Comparison of ENCODE assay signal across 22 cellular contexts in the genomic region with DNA sequence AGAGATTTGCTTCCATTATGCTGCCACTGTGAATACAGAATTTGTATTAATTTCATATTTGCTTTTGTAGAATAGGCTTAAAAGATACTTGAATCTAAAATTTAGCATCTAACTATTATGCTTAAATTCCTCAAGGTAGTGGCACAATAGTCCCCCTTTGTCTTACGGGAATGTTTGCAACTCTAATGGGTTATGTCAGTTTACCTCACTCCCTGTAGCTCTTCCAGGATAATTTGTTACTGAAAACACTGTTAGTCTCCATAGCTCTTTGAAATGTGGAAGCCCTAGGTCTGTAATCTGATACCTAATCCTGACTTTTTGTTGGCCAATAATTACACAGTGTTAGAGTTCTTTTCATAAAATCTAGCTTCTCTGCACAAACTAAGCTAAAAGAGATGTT.
"Had no signal": no experiment of that assay in that cellular context is flagged by ENCODE, and none has a peak within 500 bp of the region (broad histone marks: within the 10 kb centered on the region; RNA-seq: fewer than 3 reads in every experiment).

No MANE protein-coding gene starts in this region.

- H3K36me3 ChIP-seq: lower lobe of right lung, suprapubic skin, transverse colon, uterus, WERI-Rb-1 had no signal

- DNase-seq: activated CD4-positive, alpha-beta T cell treated with anti-CD3 and anti-CD28 coated beads, Interleukin-2, amount 50 U/mL, for 48 hours; activated T-cell treated with anti-CD3 and anti-CD28 coated beads for 4 hours; caudate nucleus; dorsolateral prefrontal cortex; foreskin fibroblast; islet precursor cell; left colon; lower lobe of right lung; nucleus accumbens; retina; stimulated activated naive CD8-positive, alpha-beta T cell treated with anti-CD3 and anti-CD28 coated beads, Interleukin-15, Interleukin-2, amounts not matched to agents 100 U/mL and 50 U/mL, for 24 hours; T-helper 2 cell; transverse colon; uterus; WERI-Rb-1 had no signal

- H3K27ac Mint-ChIP-seq: activated naive CD8-positive, alpha-beta T cell; activated T-helper 1 cell treated with anti-CD3 and anti-CD28 coated beads, Interleukin-12 subunit alpha, Interleukin-12 subunit beta, Interleukin-2, Interleukin-4 antibody, amounts not matched to agents 30 ng/mL and 10 ng/mL and 1 ng/mL, durations not matched to agents 14 hours and 24 hours and 36 hours; brain; mesothelial cell of epicardium; natural killer cell treated with Interleukin-12 subunit alpha and Interleukin-12 subunit beta and Interleukin-15 and Interleukin-18, amount 100 ng/mL, for 72 hours had no signal

- H3K36me3 Mint-ChIP-seq: activated naive CD8-positive, alpha-beta T cell; brain; mesothelial cell of epicardium; natural killer cell treated with Interleukin-12 subunit alpha and Interleukin-12 subunit beta and Interleukin-15 and Interleukin-18, amount 100 ng/mL, for 72 hours had no signal

- H3K9me3 ChIP-seq: lower lobe of right lung, suprapubic skin, transverse colon, uterus had no signal

- H3K4me3 Mint-ChIP-seq: activated naive CD8-positive, alpha-beta T cell; activated T-helper 1 cell treated with anti-CD3 and anti-CD28 coated beads, Interleukin-12 subunit alpha, Interleukin-12 subunit beta, Interleukin-2, Interleukin-4 antibody, amounts not matched to agents 30 ng/mL and 10 ng/mL and 1 ng/mL, durations not matched to agents 14 hours and 24 hours and 36 hours; brain; mesothelial cell of epicardium; natural killer cell treated with Interleukin-12 subunit alpha and Interleukin-12 subunit beta and Interleukin-15 and Interleukin-18, amount 100 ng/mL, for 72 hours had no signal

- H3K4me3 ChIP-seq: dorsolateral prefrontal cortex, lower lobe of right lung, suprapubic skin, transverse colon, uterus had no signal

- H3K27ac ChIP-seq: dorsolateral prefrontal cortex, epithelial cell of prostate, lower lobe of right lung, suprapubic skin, transverse colon, uterus, WERI-Rb-1 had no signal

- H3K9me3 Mint-ChIP-seq: activated T-helper 1 cell treated with anti-CD3 and anti-CD28 coated beads, Interleukin-12 subunit alpha, Interleukin-12 subunit beta, Interleukin-2, Interleukin-4 antibody, amounts not matched to agents 30 ng/mL and 10 ng/mL and 1 ng/mL, durations not matched to agents 14 hours and 24 hours and 36 hours; brain; mesothelial cell of epicardium had no signal

- H3K4me1 ChIP-seq: lower lobe of right lung, suprapubic skin, transverse colon, uterus had no signal

- H3K27me3 ChIP-seq: dorsolateral prefrontal cortex, suprapubic skin, transverse colon, uterus had no signal

- H3K27me3 Mint-ChIP-seq: activated naive CD8-positive, alpha-beta T cell; natural killer cell treated with Interleukin-12 subunit alpha and Interleukin-12 subunit beta and Interleukin-15 and Interleukin-18, amount 100 ng/mL, for 72 hours had no signal
